24 cellular contexts compared by ENCODE assay signal in genomic region chr1:68301538-68301937, GRCh38.
DNase-seq lines count a peak whose midpoint lies in the region; ATAC-seq and FAIRE-seq lines count a peak whose summit lies in the region.
"Had no signal": no experiment of that assay in that cellular context is flagged by ENCODE, and none has a peak within 500 bp of the region (broad histone marks: within the 10 kb centered on the region; RNA-seq: fewer than 3 reads in every experiment).

No MANE protein-coding gene starts in this region.

- DNase-seq in NCI-H2196 (lab: John Stamatoyannopoulos, UW; ENCODE audit: unreplicated experiment) (peak; percentile 11), NCI-H2196 treated with DMSO at 0.1 percent for 48 hours (lab: John Stamatoyannopoulos, UW; ENCODE audit: unreplicated experiment) (no peak), NCI-H69 (lab: John Stamatoyannopoulos, UW) (peak; percentile 61), dermis blood vessel endothelial cell (peak; percentile 17), urothelium cell line (ENCODE audit: low spot score) (peak; percentile 35), superior temporal gyrus (ENCODE audit: extremely low spot score) (no peak)
- DNase-seq: activated CD4-positive, alpha-beta T cell treated with anti-CD3 and anti-CD28 coated beads for 4 hours; activated naive CD4-positive, alpha-beta T cell; activated T-cell treated with anti-CD3 and anti-CD28 coated beads, Interleukin-2, amount 50 U/mL, for 4 hours; adrenal gland; AML-193; CD4-positive, alpha-beta memory T cell; DMS 273 treated with DMSO at 0.1 percent for 48 hours; mesenchymal stem cell; MV-4-11; NCI-H526 treated with DMSO at 0.1 percent for 48 hours; SK-N-SH; T-helper 17 cell; trophoblast cell had no signal

- FAIRE-seq in urothelium cell line (lab: Jason Lieb, UNC), result no peak
- FAIRE-seq: endometrium, G401.6, H1 had no signal

- ATAC-seq in GM18511 (IDR thresholded peaks at IDR 0.05; ENCODE audit: unreplicated experiment) (no peak), GM19023 (IDR thresholded peaks at IDR 0.05; ENCODE audit: unreplicated experiment) (no peak)
- ATAC-seq: activated T-cell treated with anti-CD3 and anti-CD28 coated beads, Interleukin-2, amount 50 U/mL, for 4 hours; T-helper 17 cell had no signal

Comparison
In these comparisons a context has a peak if more than half of its experiments do, and no peak if none do; other contexts are left out.
1. DNase-seq: peak in NCI-H2196 (single experiment), NCI-H69 (single experiment), dermis blood vessel endothelial cell (single experiment) and urothelium cell line (single experiment); none in NCI-H2196 treated with DMSO at 0.1 percent for 48 hours (single experiment) and superior temporal gyrus (single experiment).